ENCODE assay signal across 10 cellular contexts in the genomic region with DNA sequence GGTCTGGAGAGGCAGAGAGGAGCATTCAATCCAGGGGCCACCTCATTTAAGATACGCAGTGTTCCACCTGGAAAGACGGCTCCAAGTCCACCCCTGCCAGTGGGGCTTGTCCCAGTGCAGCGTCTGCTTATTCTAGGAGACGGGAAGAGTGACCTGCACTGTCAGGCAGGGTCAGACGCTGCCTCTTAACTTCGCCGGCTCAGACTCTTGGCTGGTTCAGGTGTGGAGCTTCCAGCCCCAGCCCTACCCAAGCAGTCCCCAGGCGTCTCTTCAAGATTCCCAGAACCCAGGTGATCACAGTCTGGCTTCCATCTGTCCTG.
DNase-seq lines count a peak whose midpoint lies in the region; ATAC-seq and TF ChIP-seq lines count a peak whose summit lies in the region.
"Had no signal": no experiment of that assay in that cellular context is flagged by ENCODE, and none has a peak within 500 bp of the region (broad histone marks: within the 10 kb centered on the region; RNA-seq: fewer than 3 reads in every experiment).

No MANE protein-coding gene starts in this region.

- H2BK5ac ChIP-seq in H9 (ENCODE audit: insufficient read length, low read length) = no peak overlapping the region

- H3K4me3 Mint-ChIP-seq in H9 = peak overlapping the region; percentile 60 to 77
- no peak overlapping the region for H3K4me3 Mint-ChIP-seq in activated CD4-positive, alpha-beta memory T cell treated with anti-CD3 and anti-CD28 coated beads, Interleukin-2, amount 10 ng/mL, durations not matched to agents 7 days and 5 days
- H3K4me3 Mint-ChIP-seq in activated CD8-positive, alpha-beta memory T cell treated with anti-CD3 and anti-CD28 coated beads, Interleukin-2, amount 10 ng/mL, durations not matched to agents 7 days and 5 days = no peak overlapping the region
- H3K4me3 Mint-ChIP-seq: CD4-positive, CD25-positive, alpha-beta regulatory T cell had no signal

- no peak overlapping the region for H2AFZ ChIP-seq in H9 (ENCODE audit: low read length)
- no peak overlapping the region for H2AFZ ChIP-seq in PC-9

- H3K36me3 ChIP-seq in BLaER1 (no peaks in the 10 kb centered on the region), PC-9 (ENCODE audit: low read depth) (no peaks in the 10 kb centered on the region)
- H3K36me3 ChIP-seq: HAP-1 had no signal

- POLR2A ChIA-PET in PC-9 (lab: Charles Lee; ENCODE audit: unreplicated experiment) = no interaction called here
- POLR2A ChIA-PET in activated CD4-positive, alpha-beta memory T cell treated with anti-CD3 and anti-CD28 coated beads, Interleukin-2, amount 10 ng/mL, durations not matched to agents 7 days and 5 days (lab: Charles Lee) = no interaction called here

- DNase-seq in H9 = no peak
- DNase-seq in PC-9 = no peak
- no peak for DNase-seq in activated CD4-positive, alpha-beta memory T cell treated with anti-CD3 and anti-CD28 coated beads, Interleukin-2, amount 10 ng/mL, durations not matched to agents 7 days and 5 days
- no peak for DNase-seq in activated CD8-positive, alpha-beta memory T cell treated with anti-CD3 and anti-CD28 coated beads, Interleukin-2, amount 10 ng/mL, durations not matched to agents 7 days and 5 days
- DNase-seq: NCI-H2081 treated with DMSO at 0.1 percent for 48 hours had no signal

- H3K4me1 Mint-ChIP-seq in H9 = peaks cover 15 to 19% of the 10 kb centered on the region in 2 experiments
- H3K4me1 Mint-ChIP-seq in activated CD4-positive, alpha-beta memory T cell treated with anti-CD3 and anti-CD28 coated beads, Interleukin-2, amount 10 ng/mL, durations not matched to agents 7 days and 5 days = no peaks in the 10 kb centered on the region
- no peaks in the 10 kb centered on the region for H3K4me1 Mint-ChIP-seq in activated CD8-positive, alpha-beta memory T cell treated with anti-CD3 and anti-CD28 coated beads, Interleukin-2, amount 10 ng/mL, durations not matched to agents 7 days and 5 days

- no peak overlapping the region for H3K27ac ChIP-seq in BLaER1
- H3K27ac ChIP-seq in H9 (ENCODE audit: insufficient read length, low read depth, low read length) = no peak overlapping the region
- H3K27ac ChIP-seq in PC-9 = no peak overlapping the region

- H3K56ac ChIP-seq in H9 (ENCODE audit: insufficient read length, low read depth, low read length) = no peak overlapping the region

- H3K79me2 ChIP-seq in H9 (ENCODE audit: insufficient read depth, low read length) = no peaks in the 10 kb centered on the region
- H3K79me2 ChIP-seq in PC-9 (ENCODE audit: low read depth) = no peaks in the 10 kb centered on the region

- no peak overlapping the region for H2BK120ac ChIP-seq in H9 (ENCODE audit: low read depth, low read length, poor library complexity, severe bottlenecking)

- no peak overlapping the region for H2BK20ac ChIP-seq in H9 (ENCODE audit: low read depth, low read length, poor library complexity, severe bottlenecking)

- H3K4ac ChIP-seq in H9 (ENCODE audit: low read depth, low read length) = no peak overlapping the region

- H2BK15ac ChIP-seq in H9 (ENCODE audit: low read depth, low read length) = no peak overlapping the region

- peaks cover 19% of the 10 kb centered on the region; the same call in 1 of the 2 replicates for H3F3A ChIP-seq in PC-9 (ENCODE audit: insufficient read depth, low read depth)

- no peak overlapping the region for H3T11ph ChIP-seq in H9 (ENCODE audit: low read length)

- no peak overlapping the region for H3K27ac Mint-ChIP-seq in H9
- no peak overlapping the region for H3K27ac Mint-ChIP-seq in activated CD4-positive, alpha-beta memory T cell treated with anti-CD3 and anti-CD28 coated beads, Interleukin-2, amount 10 ng/mL, durations not matched to agents 7 days and 5 days
- no peak overlapping the region for H3K27ac Mint-ChIP-seq in activated CD8-positive, alpha-beta memory T cell treated with anti-CD3 and anti-CD28 coated beads, Interleukin-2, amount 10 ng/mL, durations not matched to agents 7 days and 5 days

- TF ChIP-seq CTCF in H9 (conservative IDR thresholded peaks at IDR 0.05) (no peak), PC-9 (conservative IDR thresholded peaks at IDR 0.05) (no peak)

- H3K9me3 Mint-ChIP-seq in H9 = no peaks in the 10 kb centered on the region
- H3K9me3 Mint-ChIP-seq in activated CD4-positive, alpha-beta memory T cell treated with anti-CD3 and anti-CD28 coated beads, Interleukin-2, amount 10 ng/mL, durations not matched to agents 7 days and 5 days = no peaks in the 10 kb centered on the region
- no peaks in the 10 kb centered on the region for H3K9me3 Mint-ChIP-seq in activated CD8-positive, alpha-beta memory T cell treated with anti-CD3 and anti-CD28 coated beads, Interleukin-2, amount 10 ng/mL, durations not matched to agents 7 days and 5 days (ENCODE audit: low read depth)

- H3K27me3 ChIP-seq in BLaER1 (peaks cover 43% of the 10 kb centered on the region), H9 (ENCODE audit: insufficient read depth, low read length) (peaks cover 4% of the 10 kb centered on the region; the same call in 1 of the 2 replicates), PC-9 (ENCODE audit: insufficient read depth, low read depth) (0 out of 2 replicates have a peak, but pooled peaks cover 3% of the 10 kb centered on the region)

- no peak for ATAC-seq in activated CD8-positive, alpha-beta memory T cell treated with anti-CD3 and anti-CD28 coated beads, Interleukin-2, amount 10 ng/mL, durations not matched to agents 7 days and 5 days
- ATAC-seq in HG02763 (IDR thresholded peaks at IDR 0.05; ENCODE audit: unreplicated experiment) = no peak

- H2BK12ac ChIP-seq in H9 (ENCODE audit: insufficient read length, low read depth, low read length) = no peak overlapping the region

- H2AK5ac ChIP-seq in H9 (ENCODE audit: insufficient read length, low read length) = no peak overlapping the region

- no peaks in the 10 kb centered on the region for H3K9me2 ChIP-seq in PC-9 (ENCODE audit: insufficient read depth)

- peaks cover 14% of the 10 kb centered on the region for H3K23me2 ChIP-seq in H9 (ENCODE audit: insufficient read length, low read depth, low read length, poor library complexity, severe bottlenecking)

- no peak overlapping the region for H4K5ac ChIP-seq in H9 (ENCODE audit: insufficient read length, low read depth, low read length)

- no peak overlapping the region for H3K23ac ChIP-seq in H9 (ENCODE audit: insufficient read length, low read depth, low read length)

- BruUV-seq in PC-9 (replicated peaks; lab: Mats Ljungman, UMichigan) = no TSS peak

- H3K36me3 Mint-ChIP-seq in H9 (ENCODE audit: insufficient read depth in 1 of 3, low read depth in 3 of 3) = no peaks in the 10 kb centered on the region
- no peaks in the 10 kb centered on the region for H3K36me3 Mint-ChIP-seq in activated CD4-positive, alpha-beta memory T cell treated with anti-CD3 and anti-CD28 coated beads, Interleukin-2, amount 10 ng/mL, durations not matched to agents 7 days and 5 days (ENCODE audit: low read depth)
- no peaks in the 10 kb centered on the region for H3K36me3 Mint-ChIP-seq in activated CD8-positive, alpha-beta memory T cell treated with anti-CD3 and anti-CD28 coated beads, Interleukin-2, amount 10 ng/mL, durations not matched to agents 7 days and 5 days
- H3K36me3 Mint-ChIP-seq: CD4-positive, CD25-positive, alpha-beta regulatory T cell had no signal

- H3K9me3 ChIP-seq in BLaER1 (no peaks in the 10 kb centered on the region), H9 (ENCODE audit: control insufficient read depth, low read depth, low read length) (no peaks in the 10 kb centered on the region), PC-9 (ENCODE audit: insufficient read depth, low read depth) (no peaks in the 10 kb centered on the region), iPS-18c (ENCODE audit: control insufficient read depth, insufficient read depth, low read length) (no peaks in the 10 kb centered on the region)
- H3K9me3 ChIP-seq: HAP-1 had no signal

- no peaks in the 10 kb centered on the region for H3K79me1 ChIP-seq in H9 (ENCODE audit: insufficient read depth, low read depth, low read length, poor library complexity, severe bottlenecking)

- H4K91ac ChIP-seq in H9 (ENCODE audit: insufficient read length, low read depth, low read length) = no peak overlapping the region

- no peak overlapping the region for H4K8ac ChIP-seq in H9 (replicated peaks; ENCODE audit: insufficient read length, low read depth, low read length)

- H3K4me3 ChIP-seq in BLaER1 (no peak overlapping the region), PC-9 (peak overlapping the region; percentile 27; the same call in 1 of the 2 replicates), iPS-18c (ENCODE audit: insufficient read depth, low read depth, low read length) (peak overlapping the region; percentile 59; the same call in 1 of the 2 replicates)
- H3K4me3 ChIP-seq: HAP-1 had no signal

- no CpG with 5 or more reads among the region's 8 CpGs for WGBS in H9 (ENCODE audit: extremely low coverage, insufficient read length, low lambda C conversion rate)

- H3K18ac ChIP-seq in H9 (ENCODE audit: insufficient read length, low read depth, low read length) = no peak overlapping the region

- H3K9ac ChIP-seq in BLaER1 (no peak overlapping the region), H9 (ENCODE audit: extremely low read depth, insufficient read length, low read length) (no peak overlapping the region)

- H3K14ac ChIP-seq in H9 (ENCODE audit: insufficient read depth, low read length) = no peak overlapping the region

- CTCF ChIA-PET in PC-9 (lab: Charles Lee) = interaction anchor here (1.4 kb wide), 1 partner anchor 380 kb away, joined by 9 read pairs; no protein-coding TSS in a partner anchor
- CTCF ChIA-PET in activated CD4-positive, alpha-beta memory T cell treated with anti-CD3 and anti-CD28 coated beads, Interleukin-2, amount 10 ng/mL, durations not matched to agents 7 days and 5 days (lab: Charles Lee) = interaction anchor here (1.1 to 2.1 kb wide), 3 partner anchors 10 to 380 kb away, joined by 4 to 6 read pairs (median 5); no protein-coding TSS in a partner anchor
- CTCF ChIA-PET in activated CD8-positive, alpha-beta memory T cell treated with anti-CD3 and anti-CD28 coated beads, Interleukin-2, amount 10 ng/mL, durations not matched to agents 7 days and 5 days (lab: Charles Lee) = interaction anchor here (1.2 to 2.5 kb wide), 2 partner anchors 10 to 378 kb away, joined by 3 to 13 read pairs; no protein-coding TSS in a partner anchor

- H3K4me2 ChIP-seq in BLaER1 (0 out of 2 replicates have a peak overlapping the region, but pooled peaks have one; percentile 11), H9 (ENCODE audit: insufficient read depth, insufficient read length, low read length) (peak overlapping the region; percentile 64), PC-9 (peak overlapping the region; percentile 69)

- H3K27me3 Mint-ChIP-seq in H9 (ENCODE audit: low read depth) = peaks cover 60% of the 10 kb centered on the region
- H3K27me3 Mint-ChIP-seq in activated CD4-positive, alpha-beta memory T cell treated with anti-CD3 and anti-CD28 coated beads, Interleukin-2, amount 10 ng/mL, durations not matched to agents 7 days and 5 days = peaks cover 25% of the 10 kb centered on the region
- peaks cover 25% of the 10 kb centered on the region for H3K27me3 Mint-ChIP-seq in activated CD8-positive, alpha-beta memory T cell treated with anti-CD3 and anti-CD28 coated beads, Interleukin-2, amount 10 ng/mL, durations not matched to agents 7 days and 5 days

- peaks cover 28% of the 10 kb centered on the region for H4K20me1 ChIP-seq in BLaER1
- H4K20me1 ChIP-seq in H9 (ENCODE audit: control insufficient read depth, insufficient read depth, insufficient read length) = no peaks in the 10 kb centered on the region
- H4K20me1 ChIP-seq in PC-9 (ENCODE audit: insufficient read depth) = no peaks in the 10 kb centered on the region; the same call in 1 of the 2 replicates

- H3K4me1 ChIP-seq in BLaER1 (peaks cover 14% of the 10 kb centered on the region), H9 (ENCODE audit: insufficient read depth, low read length) (no peaks in the 10 kb centered on the region; the same call in 1 of the 2 replicates), PC-9 (replicated peaks; ENCODE audit: insufficient read depth) (peaks cover 16% of the 10 kb centered on the region; the same call in 1 of the 2 replicates)

- intact Hi-C loops in PC-9 (cut with micrococcal nuclease; ENCODE audit: unreplicated experiment) = loop anchor here (5.0 kb wide), 2 partner anchors 734 to 764 kb away; no protein-coding TSS in a partner anchor

Comparison
In these comparisons a context has a peak if more than half of its experiments do, and no peak if none do; other contexts are left out.
1. H3K4me2 ChIP-seq: peak in every context shown above with its lines; median percentile 69 in PC-9; 64 in H9; 11 in BLaER1.
2. H3K4me3 Mint-ChIP-seq: peak in H9 (2 of 2); none in activated CD4-positive, alpha-beta memory T cell treated with anti-CD3 and anti-CD28 coated beads, Interleukin-2, amount 10 ng/mL, durations not matched to agents 7 days and 5 days (single experiment) and activated CD8-positive, alpha-beta memory T cell treated with anti-CD3 and anti-CD28 coated beads, Interleukin-2, amount 10 ng/mL, durations not matched to agents 7 days and 5 days (single experiment).